Comparison of ENCODE assay signal across 11 cellular contexts in genomic region chr6:45543298-45544235, GRCh38.
DNase-seq lines count a peak whose midpoint lies in the region; ATAC-seq, FAIRE-seq and TF ChIP-seq lines count a peak whose summit lies in the region.
"Had no signal": no experiment of that assay in that cellular context is flagged by ENCODE, and none has a peak within 500 bp of the region (broad histone marks: within the 10 kb centered on the region; RNA-seq: fewer than 3 reads in every experiment).

No MANE protein-coding gene starts in this region.

- H3K9ac ChIP-seq in KMS-11: no peak overlapping the region
- no peak overlapping the region for H3K9ac ChIP-seq in keratinocyte (ENCODE audit: control insufficient read depth, extremely low read depth, insufficient read depth, low read length)

- H3K27ac ChIP-seq in KMS-11 (peak overlapping the region; percentile 46; the same call in 1 of the 2 replicates), keratinocyte (ENCODE audit: control insufficient read depth, insufficient read depth, low read length) (no peak overlapping the region)
- H3K27ac ChIP-seq: gastroesophageal sphincter had no signal

- no peak for ATAC-seq in HG02852 (IDR thresholded peaks at IDR 0.05; ENCODE audit: unreplicated experiment)
- no peak for ATAC-seq in GM19023 (IDR thresholded peaks at IDR 0.05; ENCODE audit: unreplicated experiment)
- ATAC-seq: gastroesophageal sphincter had no signal

- peaks cover 52% of the 10 kb centered on the region; the same call in 1 of the 2 replicates for H3K79me2 ChIP-seq in KMS-11 (ENCODE audit: insufficient read depth, low read depth)
- H3K79me2 ChIP-seq in keratinocyte (ENCODE audit: control insufficient read depth, insufficient read depth, low read length): no peaks in the 10 kb centered on the region

- in situ Hi-C loops in astrocyte of the spinal cord (cut with HindIII; ENCODE audit: low sequenced_read_pairs): no loop called here

- dilution Hi-C loops in keratinocyte (cut with MboI; ENCODE audit: extremely low pct_ligation_motif_present, low sequenced_read_pairs): no loop called here

- H3K4me3 ChIP-seq in KMS-11 (IDR thresholded peaks at IDR 0.05; ENCODE audit: insufficient read depth, low read depth, low read length): no peak overlapping the region
- H3K4me3 ChIP-seq in astrocyte of the spinal cord (ENCODE audit: low read depth, low read length): no peak overlapping the region
- no peak overlapping the region for H3K4me3 ChIP-seq in keratinocyte (ENCODE audit: control insufficient read depth in 2 of 3, extremely low read depth in 1 of 3, insufficient read depth in 2 of 3, low read depth in 1 of 3, low read length in 3 of 3)
- H3K4me3 ChIP-seq: gastroesophageal sphincter had no signal

- H3K36me3 ChIP-seq in KMS-11 (ENCODE audit: insufficient read depth) (peaks cover 7% of the 10 kb centered on the region; the same call in 1 of the 2 replicates), keratinocyte (ENCODE audit: control insufficient read depth in 2 of 2, extremely low read depth in 1 of 2, insufficient read depth in 2 of 2, low read length in 2 of 2) (peaks cover 0 to 4% of the 10 kb centered on the region in 2 experiments)
- H3K36me3 ChIP-seq: gastroesophageal sphincter had no signal

- H3K27me3 ChIP-seq in KMS-11 (ENCODE audit: insufficient read depth, low read depth) (no peaks in the 10 kb centered on the region), keratinocyte (ENCODE audit: control insufficient read depth, extremely low read depth, insufficient read depth, low read length) (no peaks in the 10 kb centered on the region)
- H3K27me3 ChIP-seq: gastroesophageal sphincter had no signal

- H3K9me1 ChIP-seq in keratinocyte (ENCODE audit: control insufficient read depth, extremely low read depth, insufficient read depth, low read length): no peaks in the 10 kb centered on the region

- H3K4me2 ChIP-seq in KMS-11 (peak overlapping the region; percentile 70), keratinocyte (ENCODE audit: control insufficient read depth, extremely low read depth, insufficient read depth, low read depth, low read length) (no peak overlapping the region)

- peak; percentile 51 for FAIRE-seq in keratinocyte (lab: Jason Lieb, UNC)
- FAIRE-seq: kidney had no signal

- peaks cover 100% of the 10 kb centered on the region for H3K4me1 ChIP-seq in KMS-11 (ENCODE audit: low read depth, poor library complexity, severe bottlenecking)
- peaks cover 9% of the 10 kb centered on the region for H3K4me1 ChIP-seq in keratinocyte (ENCODE audit: control insufficient read depth, extremely low read depth, insufficient read depth, low read length)
- H3K4me1 ChIP-seq: gastroesophageal sphincter had no signal

- H2AFZ ChIP-seq in KMS-11 (ENCODE audit: low read depth): no peak overlapping the region
- H2AFZ ChIP-seq in keratinocyte (ENCODE audit: control insufficient read depth, low read length): no peak overlapping the region

- peak; percentile 56 for DNase-seq in EH (ENCODE audit: low read depth)
- peak; percentile 80 for DNase-seq in astrocyte of the spinal cord (ENCODE audit: low read depth, low spot score)
- peak; percentile 30 for DNase-seq in keratinocyte (ENCODE audit: low read depth, low spot score)
- no peak for DNase-seq in NCI-H524 (lab: John Stamatoyannopoulos, UW)
- DNase-seq: activated naive CD4-positive, alpha-beta T cell; kidney; NCI-H2029 had no signal

- H4K20me1 ChIP-seq in KMS-11 (ENCODE audit: insufficient read depth) (no peaks in the 10 kb centered on the region), keratinocyte (ENCODE audit: control insufficient read depth, extremely low read depth, insufficient read depth, low read length) (no peaks in the 10 kb centered on the region)

- no peak for TF ChIP-seq CTCF in KMS-11 (conservative IDR thresholded peaks at IDR 0.05; ENCODE audit: low read depth, low read length)
- TF ChIP-seq CTCF in astrocyte of the spinal cord (IDR thresholded peaks at IDR 0.05; ENCODE audit: low read depth, low read length): no peak
- TF ChIP-seq CTCF in keratinocyte (optimal IDR thresholded peaks at IDR 0.05 in 1 of 3, IDR thresholded peaks at IDR 0.05 in 1 of 3, conservative IDR thresholded peaks at IDR 0.05 in 1 of 3; ENCODE audit: extremely low read depth in 1 of 3, insufficient read depth in 2 of 3, low read length in 3 of 3): no peak

- no peaks in the 10 kb centered on the region for H3K9me3 ChIP-seq in keratinocyte (ENCODE audit: control insufficient read depth, low read depth, low read length)
- H3K9me3 ChIP-seq: gastroesophageal sphincter had no signal

Comparison
In these comparisons a context has a peak if more than half of its experiments do, and no peak if none do; other contexts are left out.
1. DNase-seq: peak in EH (single experiment), astrocyte of the spinal cord (single experiment) and keratinocyte (single experiment); none in NCI-H524 (0 of 2).